1 cellular context compared by ENCODE assay signal in genomic region chr2:127052068-127052770, GRCh38.
TF ChIP-seq lines count a peak whose summit lies in the region.

No MANE protein-coding gene starts in this region.

TF ChIP-seq in WTC11, 78 proteins besides CTCF, POLR2A, EP300 and RAD21 (continued from another document):
- TF ChIP-seq ZNF532 (CRISPR knock-in tag; IDR thresholded peaks at IDR 0.05; ENCODE audit: borderline replicate concordance) = no peak
- no peak for TF ChIP-seq ZNF317 (CRISPR knock-in tag; IDR thresholded peaks at IDR 0.05; ENCODE audit: borderline replicate concordance, low read depth)
- TF ChIP-seq FOXK1 (CRISPR knock-in tag; IDR thresholded peaks at IDR 0.05) = no peak
- no peak for TF ChIP-seq FOXJ3 (CRISPR knock-in tag; IDR thresholded peaks at IDR 0.05; ENCODE audit: borderline replicate concordance)
- TF ChIP-seq USF2 (CRISPR knock-in tag; IDR thresholded peaks at IDR 0.05) = no peak
- TF ChIP-seq ERG (CRISPR knock-in tag; IDR thresholded peaks at IDR 0.05) = no peak
- TF ChIP-seq HMGXB4 (CRISPR knock-in tag; IDR thresholded peaks at IDR 0.05) = no peak
- no peak for TF ChIP-seq KAT7 (CRISPR knock-in tag; IDR thresholded peaks at IDR 0.05; ENCODE audit: borderline replicate concordance)
- TF ChIP-seq ZBTB43 (CRISPR knock-in tag; IDR thresholded peaks at IDR 0.05) = no peak
